ENCODE assay signal across 17 cellular contexts in genomic region chr11:129779342-129779741, GRCh38. TPM values are rescaled to one million over a fixed set of nuclear protein-coding genes. Genes with fewer than 3 reads are reported as not detected.
A peak's percentile ranks its signal among the peaks of the same experiment; 100 is the strongest.
DNase-seq lines count a peak whose midpoint lies in the region; ATAC-seq, FAIRE-seq and TF ChIP-seq lines count a peak whose summit lies in the region.
"Had no signal": no experiment of that assay in that cellular context is flagged by ENCODE, and none has a peak within 500 bp of the region (broad histone marks: within the 10 kb centered on the region; RNA-seq: fewer than 3 reads in every experiment).

No MANE protein-coding gene starts in this region.

- H3K9me3 Mint-ChIP-seq in Caco-2 (ENCODE audit: unreplicated experiment) (no peaks in the 10 kb centered on the region), mesothelial cell of epicardium (peaks cover 9% of the 10 kb centered on the region), osteocyte (ENCODE audit: unreplicated experiment) (no peaks in the 10 kb centered on the region)
- H3K9me3 Mint-ChIP-seq: CD4-positive, alpha-beta T cell had no signal

- TF ChIP-seq POLR2A in body of pancreas (IDR thresholded peaks at IDR 0.05): no peak

- peaks cover 7% of the 10 kb centered on the region for H3K36me3 Mint-ChIP-seq in Caco-2 (ENCODE audit: insufficient read depth, unreplicated experiment)
- no peaks in the 10 kb centered on the region for H3K36me3 Mint-ChIP-seq in mesothelial cell of epicardium
- no peaks in the 10 kb centered on the region for H3K36me3 Mint-ChIP-seq in osteocyte (ENCODE audit: unreplicated experiment)

- WGBS in body of pancreas, 2 donors: 10 to 15% methylated on average over 3 of the region's 3 CpGs
- WGBS in small intestine, 3 donors: 6 to 51% (median 27%) methylated on average over 3 of the region's 3 CpGs

- ATAC-seq in body of pancreas (peak; percentile 53), GM21619 (IDR thresholded peaks at IDR 0.05; ENCODE audit: unreplicated experiment) (no peak), HG03354 (IDR thresholded peaks at IDR 0.05; ENCODE audit: poor library complexity, severe bottlenecking, unreplicated experiment) (no peak)
- ATAC-seq: HCT116 had no signal

- peak overlapping the region; percentile 71 for H3K4me3 Mint-ChIP-seq in Caco-2 (ENCODE audit: unreplicated experiment)
- H3K4me3 Mint-ChIP-seq in mesothelial cell of epicardium: no peak overlapping the region
- no peak overlapping the region for H3K4me3 Mint-ChIP-seq in osteocyte (ENCODE audit: unreplicated experiment)
- H3K4me3 Mint-ChIP-seq: CD4-positive, alpha-beta T cell had no signal

- H3K9me3 ChIP-seq in Caco-2: no peaks in the 10 kb centered on the region
- H3K9me3 ChIP-seq in body of pancreas: peaks cover 0 to 6% (median 0%) of the 10 kb centered on the region in 3 donors
- H3K9me3 ChIP-seq in small intestine (ENCODE audit: control insufficient read depth, low read depth): no peaks in the 10 kb centered on the region
- H3K9me3 ChIP-seq: BLaER1 treated with 17β-estradiol and CSF1 and Interleukin-3, amounts not matched to agents 10 nM and 100 nM had no signal

- H3K4me1 ChIP-seq in Caco-2 (peaks cover 33% of the 10 kb centered on the region), body of pancreas (peaks cover 13% of the 10 kb centered on the region), small intestine (ENCODE audit: control insufficient read depth in 2 of 2, insufficient read depth in 1 of 2, low read depth in 1 of 2, low read length in 1 of 2) (peaks cover 0 to 2% of the 10 kb centered on the region in 2 donors)
- H3K4me1 ChIP-seq: BLaER1 treated with 17β-estradiol and CSF1 and Interleukin-3, amounts not matched to agents 10 nM and 100 nM had no signal

- DNase-seq in Caco-2: peak; percentile 76 to 79
- peak in 1 of 4 donors; percentile 8 for DNase-seq in body of pancreas
- DNase-seq in mesothelial cell of epicardium (ENCODE audit: low spot score in 2 of 2, unreplicated experiment in 2 of 2): no peak
- DNase-seq in small intestine: peak; percentile 25
- DNase-seq in osteocyte (ENCODE audit: extremely low spot score, unreplicated experiment): no peak
- DNase-seq: ACHN; CD4-positive, alpha-beta T cell; DMS79 had no signal

- H3K27me3 ChIP-seq in Caco-2 (replicated peaks; ENCODE audit: control insufficient read depth, insufficient read depth, low read length) (no peaks in the 10 kb centered on the region), body of pancreas (no peaks in the 10 kb centered on the region), small intestine (ENCODE audit: control insufficient read depth in 2 of 2, insufficient read depth in 2 of 2, low read length in 2 of 2) (no peaks in the 10 kb centered on the region)
- H3K27me3 ChIP-seq: BLaER1 treated with 17β-estradiol and CSF1 and Interleukin-3, amounts not matched to agents 10 nM and 100 nM had no signal

- H3K27me3 Mint-ChIP-seq in Caco-2 (ENCODE audit: insufficient read depth, unreplicated experiment): no peaks in the 10 kb centered on the region
- peaks cover 2% of the 10 kb centered on the region for H3K27me3 Mint-ChIP-seq in mesothelial cell of epicardium (ENCODE audit: low read depth)
- peaks cover 44% of the 10 kb centered on the region for H3K27me3 Mint-ChIP-seq in osteocyte (ENCODE audit: unreplicated experiment)
- H3K27me3 Mint-ChIP-seq: CD4-positive, alpha-beta T cell had no signal

- H3K4me3 ChIP-seq in Caco-2 (ENCODE audit: low read depth, low read length) (peak overlapping the region; percentile 11; the same call in 1 of the 2 replicates), body of pancreas (no peak overlapping the region), small intestine (ENCODE audit: low read depth in 1 of 2, low read length in 2 of 2) (no peak overlapping the region)
- H3K4me3 ChIP-seq: BLaER1 treated with 17β-estradiol and CSF1 and Interleukin-3, amounts not matched to agents 10 nM and 100 nM had no signal

- POLR2A ChIA-PET in Caco-2 (lab: Charles Lee): interaction anchor here (0.6 to 2.8 kb wide), 5 partner anchors 24 to 223 kb away, joined by 3 to 28 read pairs (median 10); partner anchors contain the start of gene PRDM10

- CTCF ChIA-PET in Caco-2 (lab: Charles Lee): interaction anchor here (0.7 to 2.2 kb wide), 11 partner anchors 12 to 367 kb away, joined by 3 to 11 read pairs (median 3); partner anchors contain the start of genes NFRKB and TMEM45B

- intact Hi-C loops in Caco-2 (cut with micrococcal nuclease; ENCODE audit: unreplicated experiment): loop anchor here (1.0 to 5.0 kb wide), 2 partner anchors 12 to 33 kb away; no protein-coding TSS in a partner anchor
- intact Hi-C loops in body of pancreas (cut with DNase I): no loop called here

- FAIRE-seq in small intestine (lab: Jason Lieb, UNC): no peak
- FAIRE-seq: GM12891, HTR-8/SVneo had no signal

- no peak for TF ChIP-seq CTCF in Caco-2 (IDR thresholded peaks at IDR 0.05; ENCODE audit: insufficient read depth in 1 of 2, low read depth in 1 of 2, low read length in 1 of 2, severe bottlenecking in 1 of 2, unreplicated experiment in 1 of 2)
- no peak for TF ChIP-seq CTCF in body of pancreas (IDR thresholded peaks at IDR 0.05)
- TF ChIP-seq CTCF in mesothelial cell of epicardium (IDR thresholded peaks at IDR 0.05; ENCODE audit: unreplicated experiment): no peak
- no peak for TF ChIP-seq CTCF in osteocyte (IDR thresholded peaks at IDR 0.05)

- no peaks in the 10 kb centered on the region for H3K36me3 ChIP-seq in Caco-2 (ENCODE audit: control insufficient read depth, insufficient read depth, low read length)
- no peaks in the 10 kb centered on the region for H3K36me3 ChIP-seq in body of pancreas (replicated peaks in 1 of 2; ENCODE audit: insufficient read depth in 1 of 2, low read depth in 2 of 2)
- no peaks in the 10 kb centered on the region for H3K36me3 ChIP-seq in small intestine (ENCODE audit: control insufficient read depth in 2 of 2, insufficient read depth in 2 of 2, low read length in 2 of 2)
- H3K36me3 ChIP-seq: BLaER1 treated with 17β-estradiol and CSF1 and Interleukin-3, amounts not matched to agents 10 nM and 100 nM had no signal

- BruUV-seq in Caco-2 (replicated peaks; lab: Mats Ljungman, UMichigan): no TSS peak

- peak overlapping the region; percentile 90 for H3K27ac Mint-ChIP-seq in Caco-2 (ENCODE audit: unreplicated experiment)
- H3K27ac Mint-ChIP-seq in mesothelial cell of epicardium: peak overlapping the region; percentile 84
- H3K27ac Mint-ChIP-seq in osteocyte (ENCODE audit: unreplicated experiment): no peak overlapping the region
- H3K27ac Mint-ChIP-seq: CD4-positive, alpha-beta T cell had no signal

- peak overlapping the region in 1 of 4 donors; percentile 12 for H3K27ac ChIP-seq in body of pancreas
- H3K27ac ChIP-seq in small intestine (ENCODE audit: low read depth in 1 of 2, low read length in 1 of 2): no peak overlapping the region
- H3K27ac ChIP-seq: BLaER1 treated with 17β-estradiol and CSF1 and Interleukin-3, amounts not matched to agents 10 nM and 100 nM had no signal

- H3K4me1 Mint-ChIP-seq in Caco-2 (ENCODE audit: low read depth, unreplicated experiment) (peaks cover 30% of the 10 kb centered on the region), mesothelial cell of epicardium (peaks cover 20% of the 10 kb centered on the region), osteocyte (ENCODE audit: unreplicated experiment) (no peaks in the 10 kb centered on the region)

RNA-seq across cellular contexts. Expression of gene TMEM45B, which starts 36.3 kb away (rescaled TPM):
- total RNA-seq in Caco-2 (2022) (58.2 and 60.0 TPM in 2 replicates), body of pancreas (1 to 10 TPM; 1.8 to 4.6 TPM), mesothelial cell of epicardium (0.69 to 0.81 TPM (median 0.80 TPM) in 3 replicates), osteocyte (not detected in 2 replicates)
- 100 to 1,000 TPM in 2 of 3 donors, 10 to 100 TPM in 1; 97.7 to 157 (median 111) TPM for polyA plus RNA-seq in small intestine
- total RNA-seq: A172, G401, H4 had no signal

Comparison
In these comparisons a context has a peak if more than half of its experiments do, and no peak if none do; other contexts are left out.
1. DNase-seq: peak in Caco-2 (2 of 2) and small intestine (single experiment); none in mesothelial cell of epicardium (0 of 2) and osteocyte (single experiment).
2. RNA of gene TMEM45B, which starts 36.3 kb away (total RNA-seq): 58.2 to 60.0 TPM in Caco-2; 1.8 to 4.6 TPM in body of pancreas, 0.69 to 0.81 TPM in mesothelial cell of epicardium and not detected in osteocyte; every median in the first group is over 10 times any median in the second.